ENCODE assay signal across 10 cellular contexts in genomic region chr1:93722081-93723031, GRCh38. TPM values are rescaled to one million over a fixed set of nuclear protein-coding genes. Genes with fewer than 3 reads are reported as not detected.
DNase-seq lines count a peak whose midpoint lies in the region; ATAC-seq and TF ChIP-seq lines count a peak whose summit lies in the region.
"Had no signal": no experiment of that assay in that cellular context is flagged by ENCODE, and none has a peak within 500 bp of the region (broad histone marks: within the 10 kb centered on the region; RNA-seq: fewer than 3 reads in every experiment).

No MANE protein-coding gene starts in this region.

- DNase-seq in H7 (peak; percentile 51), adrenal gland (peak; percentile 36 to 78 (median 52)), left ventricle myocardium inferior (peak; percentile 72), retina (peak; percentile 82), D341Med (ENCODE audit: low spot score) (no peak), RPMI8226 (no peak), ureter (ENCODE audit: low spot score) (no peak)
- DNase-seq: dorsolateral prefrontal cortex, NCI-H2081 treated with DMSO at 0.1 percent for 48 hours had no signal

- H3K27ac ChIP-seq in adrenal gland, result peak overlapping the region in 4 of 5 donors; percentile 22 to 56 (median 46)
- H3K27ac ChIP-seq in left ventricle myocardium inferior (replicated peaks), result peak overlapping the region; percentile 89
- H3K27ac ChIP-seq: dorsolateral prefrontal cortex had no signal

- TF ChIP-seq CTCF in adrenal gland (IDR thresholded peaks at IDR 0.05) (peak in 2 of 6 experiments; percentile 20 to 33), left ventricle myocardium inferior (IDR thresholded peaks at IDR 0.05; ENCODE audit: borderline replicate concordance) (peak; percentile 54)

- no peak for TF ChIP-seq POLR2A in adrenal gland (IDR thresholded peaks at IDR 0.05)

- ATAC-seq in esophagus mucosa, result no peak

- intact Hi-C loops in adrenal gland (cut with DNase I), result no loop called here
- intact Hi-C loops in left ventricle myocardium inferior (cut with micrococcal nuclease), result no loop called here

- H3K9me3 ChIP-seq in adrenal gland (replicated peaks in 1 of 3) (no peaks in the 10 kb centered on the region), left ventricle myocardium inferior (replicated peaks) (no peaks in the 10 kb centered on the region)

- H3K36me3 ChIP-seq in H7 (replicated peaks; ENCODE audit: control insufficient read depth, insufficient read depth, low read length), result no peaks in the 10 kb centered on the region
- no peaks in the 10 kb centered on the region for H3K36me3 ChIP-seq in adrenal gland (replicated peaks in 1 of 2)
- no peaks in the 10 kb centered on the region for H3K36me3 ChIP-seq in left ventricle myocardium inferior

- H3K27me3 ChIP-seq in H7 (ENCODE audit: control insufficient read depth, insufficient read depth, low read length), result no peaks in the 10 kb centered on the region
- no peaks in the 10 kb centered on the region for H3K27me3 ChIP-seq in adrenal gland
- no peaks in the 10 kb centered on the region for H3K27me3 ChIP-seq in left ventricle myocardium inferior (ENCODE audit: low read depth)
- H3K27me3 ChIP-seq: dorsolateral prefrontal cortex had no signal

- H3K4me1 ChIP-seq in adrenal gland (replicated peaks in 1 of 2) (peaks cover 16 to 19% of the 10 kb centered on the region in 2 donors), left ventricle myocardium inferior (peaks cover 52% of the 10 kb centered on the region)

- WGBS in adrenal gland, 4 donors, result 30 to 42% (median 38%) methylated on average over 16 to 21 of the region's 21 CpGs

- H3K4me3 ChIP-seq in H7 (ENCODE audit: insufficient read depth, low read depth, low read length), result no peak overlapping the region
- H3K4me3 ChIP-seq in adrenal gland, result no peak overlapping the region
- H3K4me3 ChIP-seq in left ventricle myocardium inferior, result peak overlapping the region; percentile 9
- H3K4me3 ChIP-seq: dorsolateral prefrontal cortex had no signal

RNA-seq across cellular contexts. Expression of gene BCAR3, which starts 40.7 kb away (rescaled TPM):
- total RNA-seq in H7 (2014; rRNA removed; shearing (Covaris generic)), result 53.2 and 67.4 TPM in 2 replicates
- 10 to 100 TPM; 12.7 to 31.6 (median 23.9) TPM for total RNA-seq in adrenal gland
- polyA plus RNA-seq in adrenal gland, result 10 to 100 TPM in 2 of 3 donors, 1 to 10 TPM in 1; 6.5 to 30.6 (median 15.0) TPM
- total RNA-seq in left ventricle myocardium inferior, result 23.5 TPM
- 5.7 TPM for total RNA-seq in esophagus mucosa
- total RNA-seq in ureter, result 26.7 TPM

Comparison
In these comparisons a context has a peak if more than half of its experiments do, and no peak if none do; other contexts are left out.
1. DNase-seq: peak in H7 (single experiment), adrenal gland (7 of 7), left ventricle myocardium inferior (single experiment) and retina (single experiment); none in D341Med (single experiment), RPMI8226 (single experiment) and ureter (single experiment).